Comparison of ENCODE assay signal across 15 cellular contexts in the genomic region with DNA sequence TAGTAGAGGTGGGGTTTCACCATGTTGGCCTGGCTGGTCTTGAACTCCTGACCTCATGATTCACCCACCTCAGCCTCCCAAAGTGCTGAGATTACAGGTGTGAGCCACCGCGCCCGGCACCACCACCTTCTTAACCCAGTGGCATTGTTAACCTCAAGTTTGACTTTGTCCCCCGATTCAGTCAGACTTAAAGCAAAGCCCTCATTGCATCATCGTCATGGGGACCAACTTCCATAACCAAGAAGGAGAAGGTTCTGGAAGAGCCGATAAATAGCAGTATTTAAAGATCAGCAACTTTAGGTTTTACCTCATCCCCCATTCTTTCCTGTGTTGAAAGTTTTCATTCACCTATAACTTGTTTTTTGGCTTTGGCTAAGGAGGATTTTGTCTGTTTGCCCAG. TPM values are rescaled to one million over a fixed set of nuclear protein-coding genes. Genes with fewer than 3 reads are reported as not detected.
DNase-seq lines count a peak whose midpoint lies in the region; ATAC-seq and TF ChIP-seq lines count a peak whose summit lies in the region.
"Had no signal": no experiment of that assay in that cellular context is flagged by ENCODE, and none has a peak within 500 bp of the region (broad histone marks: within the 10 kb centered on the region; RNA-seq: fewer than 3 reads in every experiment).

No MANE protein-coding gene starts in this region.

- no peak overlapping the region for H3K4me3 Mint-ChIP-seq in glutamatergic neuron (ENCODE audit: unreplicated experiment)
- no peak overlapping the region for H3K4me3 Mint-ChIP-seq in stimulated activated naive B cell treated with anti-CD40 and anti-IgM and Interleukin-4, amounts not matched to agents 10 μg/mL and 1 μg/mL and 100 μg/mL, for 72 hours
- H3K4me3 Mint-ChIP-seq: CD4-positive, alpha-beta memory T cell had no signal

- peak overlapping the region; percentile 29; the same call in 1 of the 2 replicates for H3K27ac ChIP-seq in SK-N-MC
- no peak overlapping the region for H3K27ac ChIP-seq in effector memory CD4-positive, alpha-beta T cell (ENCODE audit: insufficient read depth, low read length, poor library complexity, severe bottlenecking)
- H3K27ac ChIP-seq: C4-2B, HL-60 had no signal

- no peaks in the 10 kb centered on the region for H3K36me3 Mint-ChIP-seq in glutamatergic neuron (ENCODE audit: unreplicated experiment)
- H3K36me3 Mint-ChIP-seq in stimulated activated naive B cell treated with anti-CD40 and anti-IgM and Interleukin-4, amounts not matched to agents 10 μg/mL and 1 μg/mL and 100 μg/mL, for 72 hours = peaks cover 41 to 63% of the 10 kb centered on the region in 2 donors

- H3K36me3 ChIP-seq in H7 (replicated peaks; ENCODE audit: control insufficient read depth, insufficient read depth, low read length) = peaks cover 8% of the 10 kb centered on the region
- H3K36me3 ChIP-seq in SK-N-MC (ENCODE audit: insufficient read depth, low read length) = peaks cover 7% of the 10 kb centered on the region; the same call in 1 of the 2 replicates
- H3K36me3 ChIP-seq in effector memory CD4-positive, alpha-beta T cell (ENCODE audit: control insufficient read depth, insufficient read depth, low read length) = peaks cover 43% of the 10 kb centered on the region

- H3K27ac Mint-ChIP-seq in glutamatergic neuron (ENCODE audit: unreplicated experiment) = peak overlapping the region; percentile 33
- H3K27ac Mint-ChIP-seq in stimulated activated naive B cell treated with anti-CD40 and anti-IgM and Interleukin-4, amounts not matched to agents 10 μg/mL and 1 μg/mL and 100 μg/mL, for 72 hours = peak overlapping the region; percentile 20
- H3K27ac Mint-ChIP-seq: CD4-positive, alpha-beta memory T cell had no signal

- peaks cover 13% of the 10 kb centered on the region for H3K27me3 Mint-ChIP-seq in glutamatergic neuron (ENCODE audit: unreplicated experiment)
- no peaks in the 10 kb centered on the region for H3K27me3 Mint-ChIP-seq in stimulated activated naive B cell treated with anti-CD40 and anti-IgM and Interleukin-4, amounts not matched to agents 10 μg/mL and 1 μg/mL and 100 μg/mL, for 72 hours
- H3K27me3 Mint-ChIP-seq: CD4-positive, alpha-beta memory T cell had no signal

- peaks cover 3% of the 10 kb centered on the region for H3K4me1 ChIP-seq in effector memory CD4-positive, alpha-beta T cell (ENCODE audit: control insufficient read depth, insufficient read depth, low read length, poor library complexity, severe bottlenecking)
- H3K4me1 ChIP-seq: BE2C had no signal

- H3K27me3 ChIP-seq in H7 (ENCODE audit: control insufficient read depth, insufficient read depth, low read length) = no peaks in the 10 kb centered on the region
- H3K27me3 ChIP-seq in effector memory CD4-positive, alpha-beta T cell (replicated peaks; ENCODE audit: control insufficient read depth, insufficient read depth, low read length, poor library complexity, severe bottlenecking) = no peaks in the 10 kb centered on the region
- H3K27me3 ChIP-seq: BE2C had no signal

- peaks cover 6% of the 10 kb centered on the region for H3K9me3 Mint-ChIP-seq in glutamatergic neuron (ENCODE audit: unreplicated experiment)
- H3K9me3 Mint-ChIP-seq in stimulated activated naive B cell treated with anti-CD40 and anti-IgM and Interleukin-4, amounts not matched to agents 10 μg/mL and 1 μg/mL and 100 μg/mL, for 72 hours = no peaks in the 10 kb centered on the region
- H3K9me3 Mint-ChIP-seq: CD4-positive, alpha-beta memory T cell had no signal

- H3K4me3 ChIP-seq in H7 (ENCODE audit: insufficient read depth, low read depth, low read length) = no peak overlapping the region
- H3K4me3 ChIP-seq in SK-N-MC = no peak overlapping the region
- H3K4me3 ChIP-seq in effector memory CD4-positive, alpha-beta T cell (ENCODE audit: insufficient read depth, low read depth, low read length, poor library complexity, severe bottlenecking) = no peak overlapping the region
- H3K4me3 ChIP-seq: GM12878, HAP-1 had no signal

- no peaks in the 10 kb centered on the region for H3K9me3 ChIP-seq in SK-N-MC (ENCODE audit: low read depth, low read length)
- no peaks in the 10 kb centered on the region for H3K9me3 ChIP-seq in effector memory CD4-positive, alpha-beta T cell (ENCODE audit: control insufficient read depth, low read length)
- H3K9me3 ChIP-seq: BE2C, HAP-1 had no signal

- peaks cover 13% of the 10 kb centered on the region for H3K4me1 Mint-ChIP-seq in glutamatergic neuron (ENCODE audit: low read depth, unreplicated experiment)
- peaks cover 18 to 19% of the 10 kb centered on the region in 2 donors for H3K4me1 Mint-ChIP-seq in stimulated activated naive B cell treated with anti-CD40 and anti-IgM and Interleukin-4, amounts not matched to agents 10 μg/mL and 1 μg/mL and 100 μg/mL, for 72 hours

- DNase-seq in H7 = peak; percentile 6
- DNase-seq in SK-N-MC (ENCODE audit: low read depth, low spot score) = no peak
- DNase-seq in glutamatergic neuron = no peak
- DNase-seq in stimulated activated naive B cell treated with anti-CD40 and anti-IgM and Interleukin-4, amounts not matched to agents 10 μg/mL and 1 μg/mL and 100 μg/mL, for 72 hours = no peak
- DNase-seq in NCI-H1694 (lab: John Stamatoyannopoulos, UW) = no peak
- DNase-seq in effector memory CD4-positive, alpha-beta T cell = no peak
- DNase-seq in NCI-H446 (lab: John Stamatoyannopoulos, UW) = no peak
- DNase-seq: BE2C; CD4-positive, alpha-beta memory T cell; DMS79; GOT3 had no signal

- no peak for TF ChIP-seq CTCF in glutamatergic neuron (IDR thresholded peaks at IDR 0.05; ENCODE audit: partially characterized antibody, unreplicated experiment)

- no peak for ATAC-seq in stimulated activated naive B cell treated with anti-CD40 and anti-IgM and Interleukin-4, amounts not matched to agents 10 μg/mL and 1 μg/mL and 100 μg/mL, for 72 hours (replicated peaks)
- ATAC-seq: GM12878 had no signal

- H3K9ac ChIP-seq in SK-N-MC (ENCODE audit: insufficient read length) = no peak overlapping the region

RNA-seq across cellular contexts. Expression of gene INAFM1, which starts 6.7 kb away (rescaled TPM):
- total RNA-seq in H7 (2014; rRNA removed; shearing (Covaris generic)) = 2.0 and 2.9 TPM in 2 replicates
- total RNA-seq in glutamatergic neuron (ENCODE audit: unreplicated experiment) = 65.0 TPM

RNA-seq across cellular contexts. Expression of gene CCDC9, which starts 11.7 kb away (rescaled TPM):
- total RNA-seq in H7 (2014; rRNA removed; shearing (Covaris generic)) = 10.9 and 14.0 TPM in 2 replicates
- total RNA-seq in glutamatergic neuron (ENCODE audit: unreplicated experiment) = 16.8 TPM

RNA-seq across cellular contexts. Expression of gene BBC3, which starts 37.0 kb away (rescaled TPM):
- 13.4 and 20.7 TPM in 2 replicates for total RNA-seq in H7 (2014; rRNA removed; shearing (Covaris generic))
- 37.0 TPM for total RNA-seq in glutamatergic neuron (ENCODE audit: unreplicated experiment)

RNA-seq across cellular contexts. Expression of gene C5AR1, which starts 41.6 kb away (rescaled TPM):
- 0.17 TPM in 1 of 2 replicates, not detected in the other for total RNA-seq in H7 (2014; rRNA removed; shearing (Covaris generic))
- 1.4 TPM for total RNA-seq in glutamatergic neuron (ENCODE audit: unreplicated experiment)

Comparison
In these comparisons a context has a peak if more than half of its experiments do, and no peak if none do; other contexts are left out.
1. RNA of gene INAFM1, which starts 6.7 kb away (total RNA-seq): 65.0 TPM in glutamatergic neuron (single experiment); 2.0 to 2.9 TPM in H7; every median in the first group is over 10 times any median in the second.